20 cellular contexts compared by ENCODE assay signal in the genomic region with DNA sequence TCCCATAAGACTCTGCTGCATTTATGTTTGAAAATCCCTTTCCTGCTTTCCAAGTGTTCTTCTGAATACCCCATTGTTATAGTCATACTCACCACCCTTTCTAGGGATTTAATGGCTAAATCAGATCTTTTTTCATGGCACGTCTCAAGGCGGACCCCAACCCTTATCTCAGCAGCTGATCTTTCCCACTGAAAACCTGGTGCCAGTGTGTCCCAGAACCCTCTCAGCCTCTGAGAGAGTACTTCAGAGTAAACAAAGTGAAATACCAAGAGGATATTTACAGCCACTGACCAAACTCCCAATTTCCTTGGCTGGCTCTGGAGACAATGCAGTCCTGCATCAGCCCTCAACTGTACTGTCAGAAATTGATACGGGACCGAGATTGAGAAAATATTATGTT.
DNase-seq lines count a peak whose midpoint lies in the region; ATAC-seq, FAIRE-seq and TF ChIP-seq lines count a peak whose summit lies in the region.
"Had no signal": no experiment of that assay in that cellular context is flagged by ENCODE, and none has a peak within 500 bp of the region (broad histone marks: within the 10 kb centered on the region; RNA-seq: fewer than 3 reads in every experiment).

No MANE protein-coding gene starts in this region.

- no peaks in the 10 kb centered on the region for H3K9me3 Mint-ChIP-seq in activated CD8-positive, alpha-beta T cell treated with anti-CD3 and anti-CD28 coated beads for 36 hours
- H3K9me3 Mint-ChIP-seq: CD4-positive, alpha-beta T cell; GM23338; HFFc6 had no signal

- H3K9me3 ChIP-seq in mesenchymal stem cell (ENCODE audit: control insufficient read depth, low read length), result no peaks in the 10 kb centered on the region
- H3K9me3 ChIP-seq: BE2C, Caco-2 had no signal

- ATAC-seq in activated CD8-positive, alpha-beta T cell treated with anti-CD3 and anti-CD28 coated beads for 36 hours, result no peak
- ATAC-seq: GM23338, HCT116 had no signal

- CTCF ChIA-PET in activated CD8-positive, alpha-beta T cell treated with anti-CD3 and anti-CD28 coated beads for 36 hours (lab: Charles Lee), result interaction anchor here (3.1 kb wide), 1 partner anchor 19 kb away, joined by 8 read pairs; no protein-coding TSS in a partner anchor

- no peak overlapping the region for H4K8ac ChIP-seq in mesenchymal stem cell (ENCODE audit: low read length)

- no peak overlapping the region for H3K23ac ChIP-seq in mesenchymal stem cell (ENCODE audit: low read length in 2 of 2)

- no peak overlapping the region for H2BK5ac ChIP-seq in mesenchymal stem cell (ENCODE audit: low read depth, low read length, poor library complexity, severe bottlenecking)

- no peaks in the 10 kb centered on the region for H3K36me3 ChIP-seq in mesenchymal stem cell (ENCODE audit: control insufficient read depth in 1 of 2, insufficient read depth in 2 of 2, low read depth in 1 of 2, low read length in 2 of 2)
- H3K36me3 ChIP-seq: BE2C had no signal

- H3K36me3 Mint-ChIP-seq in activated CD8-positive, alpha-beta T cell treated with anti-CD3 and anti-CD28 coated beads for 36 hours (ENCODE audit: low read depth), result no peaks in the 10 kb centered on the region

- H3K79me1 ChIP-seq in mesenchymal stem cell (replicated peaks; ENCODE audit: low read length, poor library complexity, severe bottlenecking), result no peaks in the 10 kb centered on the region

- H3K18ac ChIP-seq in mesenchymal stem cell (ENCODE audit: low read depth in 1 of 2, low read length in 2 of 2), result peak overlapping the region; percentile 40 to 59

- DNase-seq in islet precursor cell (peak; percentile 70), mesenchymal stem cell (no peak), activated gamma-delta T cell (lab: John Stamatoyannopoulos, UW) (no peak)
- no peak for DNase-seq in activated CD8-positive, alpha-beta T cell treated with anti-CD3 and anti-CD28 coated beads for 36 hours
- DNase-seq in stimulated activated CD4-positive, alpha-beta T cell treated with anti-CD3 and anti-CD28 coated beads, Interleukin-1b, Interleukin-23, amount 100 ng/mL, for 48 hours, result no peak
- DNase-seq: ACHN; BE2C; C1 segment of cervical spinal cord; Caco-2; CD4-positive, alpha-beta T cell; DMS79; GDM1; HFFc6 had no signal

- H3K27me3 Mint-ChIP-seq in activated CD8-positive, alpha-beta T cell treated with anti-CD3 and anti-CD28 coated beads for 36 hours, result peaks cover 31% of the 10 kb centered on the region

- peak overlapping the region; percentile 3 for H4K91ac ChIP-seq in mesenchymal stem cell (ENCODE audit: low read length)

- intact Hi-C loops in activated CD8-positive, alpha-beta T cell treated with anti-CD3 and anti-CD28 coated beads for 36 hours (cut with micrococcal nuclease), result no loop called here

- no peak overlapping the region for H3K4me3 ChIP-seq in mesenchymal stem cell (ENCODE audit: insufficient read depth in 1 of 2, low read depth in 1 of 2, low read length in 2 of 2)
- H3K4me3 ChIP-seq: GM23338 had no signal

- H2BK120ac ChIP-seq in mesenchymal stem cell (ENCODE audit: low read depth, low read length), result no peak overlapping the region

- no peak for TF ChIP-seq CTCF in activated CD8-positive, alpha-beta T cell treated with anti-CD3 and anti-CD28 coated beads for 36 hours (IDR thresholded peaks at IDR 0.05)

- H3K4me1 Mint-ChIP-seq in activated CD8-positive, alpha-beta T cell treated with anti-CD3 and anti-CD28 coated beads for 36 hours (ENCODE audit: low read depth), result peaks cover 4% of the 10 kb centered on the region
- H3K4me1 Mint-ChIP-seq: GM23338 had no signal

- H3K27ac ChIP-seq in mesenchymal stem cell (ENCODE audit: low read length, poor library complexity, severe bottlenecking), result no peak overlapping the region
- H3K27ac ChIP-seq: HL-60 had no signal

- peak overlapping the region; percentile 38 to 86 for H2BK12ac ChIP-seq in mesenchymal stem cell (ENCODE audit: low read length in 2 of 2)

- H3K4ac ChIP-seq in mesenchymal stem cell (ENCODE audit: low read depth in 1 of 2, low read length in 2 of 2), result peak overlapping the region in 1 of 2 experiments; percentile 67

- no peak overlapping the region for H2AK5ac ChIP-seq in mesenchymal stem cell (ENCODE audit: low read length, severe bottlenecking)

- H3K4me3 Mint-ChIP-seq in activated CD8-positive, alpha-beta T cell treated with anti-CD3 and anti-CD28 coated beads for 36 hours, result no peak overlapping the region
- H3K4me3 Mint-ChIP-seq: CD4-positive, alpha-beta T cell; GM23338; HFFc6 had no signal

- no peak overlapping the region for H3K9ac ChIP-seq in mesenchymal stem cell (ENCODE audit: low read length)

- no peak overlapping the region for H2AFZ ChIP-seq in mesenchymal stem cell (ENCODE audit: low read depth, low read length)

- no peaks in the 10 kb centered on the region for H3K4me1 ChIP-seq in mesenchymal stem cell (ENCODE audit: control insufficient read depth, insufficient read depth, low read depth, low read length)
- H3K4me1 ChIP-seq: BE2C, Caco-2 had no signal

- no peak overlapping the region for H2BK15ac ChIP-seq in mesenchymal stem cell (ENCODE audit: low read depth, poor library complexity, severe bottlenecking)

- FAIRE-seq in TTC549 (lab: Jason Lieb, UNC), result peak; percentile 91
- FAIRE-seq: D721Med, GM12892, H54 had no signal

- WGBS in mesenchymal stem cell, result 76% methylated on average over 2 of the region's 4 CpGs

- H3K27me3 ChIP-seq in mesenchymal stem cell (ENCODE audit: control insufficient read depth in 1 of 2, insufficient read depth in 1 of 2, low read length in 2 of 2), result no peaks in the 10 kb centered on the region
- H3K27me3 ChIP-seq: BE2C had no signal

- H3K4me2 ChIP-seq in mesenchymal stem cell (ENCODE audit: low read length, poor library complexity, severe bottlenecking), result no peak overlapping the region
- H3K4me2 ChIP-seq: GM23338 had no signal

- no peak overlapping the region for H3K14ac ChIP-seq in mesenchymal stem cell (ENCODE audit: low read length in 2 of 2)

- POLR2A ChIA-PET in activated CD8-positive, alpha-beta T cell treated with anti-CD3 and anti-CD28 coated beads for 36 hours (lab: Charles Lee), result no interaction called here

- H3K27ac Mint-ChIP-seq in activated CD8-positive, alpha-beta T cell treated with anti-CD3 and anti-CD28 coated beads for 36 hours, result no peak overlapping the region
- H3K27ac Mint-ChIP-seq: CD4-positive, alpha-beta T cell; GM23338; HFFc6 had no signal
